Comparison of ENCODE assay signal across 11 cellular contexts in genomic region chr16:88697831-88698693, GRCh38. TPM values are rescaled to one million over a fixed set of nuclear protein-coding genes. Genes with fewer than 3 reads are reported as not detected.
DNase-seq lines count a peak whose midpoint lies in the region; ATAC-seq and TF ChIP-seq lines count a peak whose summit lies in the region.
"Had no signal": no experiment of that assay in that cellular context is flagged by ENCODE, and none has a peak within 500 bp of the region (broad histone marks: within the 10 kb centered on the region; RNA-seq: fewer than 3 reads in every experiment).

No MANE protein-coding gene starts in this region.

- TF ChIP-seq CTCF in gastrocnemius medialis (IDR thresholded peaks at IDR 0.05 in 4 of 5, conservative IDR thresholded peaks at IDR 0.05 in 1 of 5), result peak in 4 of 5 experiments; percentile 20 to 50 (median 33)

- intact Hi-C loops in activated naive CD4-positive, alpha-beta T cell treated with anti-CD3 and anti-CD28 coated beads for 36 hours (cut with micrococcal nuclease), result no loop called here
- intact Hi-C loops in gastrocnemius medialis (cut with DNase I; ENCODE audit: low total_unique reads), result no loop called here

- TF ChIP-seq EP300 in Ishikawa (IDR thresholded peaks at IDR 0.05; ENCODE audit: borderline replicate concordance), result no peak

- H3K9me3 ChIP-seq in effector memory CD4-positive, alpha-beta T cell (ENCODE audit: control insufficient read depth, low read length), result no peaks in the 10 kb centered on the region
- no peaks in the 10 kb centered on the region for H3K9me3 ChIP-seq in gastrocnemius medialis
- H3K9me3 ChIP-seq: ascending aorta had no signal

- peak overlapping the region; percentile 30 for H3K27ac ChIP-seq in effector memory CD4-positive, alpha-beta T cell (ENCODE audit: insufficient read depth, low read length, poor library complexity, severe bottlenecking)
- no peak overlapping the region for H3K27ac ChIP-seq in gastrocnemius medialis
- H3K27ac ChIP-seq: ascending aorta had no signal

- H3K4me3 Mint-ChIP-seq in activated naive CD4-positive, alpha-beta T cell treated with anti-CD3 and anti-CD28 coated beads for 36 hours, result no peak overlapping the region

- ATAC-seq in gastrocnemius medialis, result no peak

- H3K27ac Mint-ChIP-seq in activated naive CD4-positive, alpha-beta T cell treated with anti-CD3 and anti-CD28 coated beads for 36 hours, result no peak overlapping the region

- peak; percentile 48 for DNase-seq in activated naive CD4-positive, alpha-beta T cell treated with anti-CD3 and anti-CD28 coated beads for 36 hours
- no peak for DNase-seq in activated naive CD4-positive, alpha-beta T cell treated with anti-CD3 and anti-CD28 coated beads, Interleukin-2, amount 50 U/mL, for 16 hours
- no peak for DNase-seq in effector memory CD4-positive, alpha-beta T cell
- DNase-seq in gastrocnemius medialis, result no peak
- DNase-seq in NCI-H2029 treated with DMSO at 0.1 percent for 48 hours (lab: John Stamatoyannopoulos, UW), result no peak
- no peak for DNase-seq in NCI-H187 treated with DMSO at 0.1 percent for 48 hours (lab: John Stamatoyannopoulos, UW)
- DNase-seq in H4 (ENCODE audit: low spot score), result no peak
- DNase-seq: COR-L47, NCI-H187 had no signal

- TF ChIP-seq POLR2A in gastrocnemius medialis (IDR thresholded peaks at IDR 0.05), result no peak

- H3K27me3 Mint-ChIP-seq in activated naive CD4-positive, alpha-beta T cell treated with anti-CD3 and anti-CD28 coated beads for 36 hours (ENCODE audit: low read depth), result no peaks in the 10 kb centered on the region

- H3K27me3 ChIP-seq in effector memory CD4-positive, alpha-beta T cell (replicated peaks; ENCODE audit: control insufficient read depth, insufficient read depth, low read length, poor library complexity, severe bottlenecking), result no peaks in the 10 kb centered on the region
- no peaks in the 10 kb centered on the region for H3K27me3 ChIP-seq in gastrocnemius medialis
- H3K27me3 ChIP-seq: ascending aorta had no signal

- no peak overlapping the region for H3K4me3 ChIP-seq in effector memory CD4-positive, alpha-beta T cell (ENCODE audit: insufficient read depth, low read depth, low read length, poor library complexity, severe bottlenecking)
- no peak overlapping the region for H3K4me3 ChIP-seq in gastrocnemius medialis
- H3K4me3 ChIP-seq: ascending aorta had no signal

- TF ChIP-seq RAD21 in Ishikawa (IDR thresholded peaks at IDR 0.05; ENCODE audit: low read depth), result peak; percentile 36; the same call in 1 of the 2 replicates

- H3K4me1 Mint-ChIP-seq in activated naive CD4-positive, alpha-beta T cell treated with anti-CD3 and anti-CD28 coated beads for 36 hours (ENCODE audit: low read depth), result peaks cover 51% of the 10 kb centered on the region

- H3K4me1 ChIP-seq in effector memory CD4-positive, alpha-beta T cell (ENCODE audit: control insufficient read depth, insufficient read depth, low read length, poor library complexity, severe bottlenecking), result peaks cover 75% of the 10 kb centered on the region
- H3K4me1 ChIP-seq in gastrocnemius medialis, result peaks cover 12 to 14% of the 10 kb centered on the region in 2 donors

- CTCF ChIA-PET in activated naive CD4-positive, alpha-beta T cell treated with anti-CD3 and anti-CD28 coated beads for 36 hours (lab: Charles Lee), result interaction anchor here (0.6 to 1.8 kb wide), 2 partner anchors 11 to 812 kb away, joined by 3 to 6 read pairs; partner anchors contain the start of gene SNAI3

- peaks cover 20% of the 10 kb centered on the region for H3K36me3 Mint-ChIP-seq in activated naive CD4-positive, alpha-beta T cell treated with anti-CD3 and anti-CD28 coated beads for 36 hours (ENCODE audit: low read depth)

- in situ Hi-C loops in gastrocnemius medialis (cut with MboI; ENCODE audit: low sequenced_read_pairs in 4 of 4), result no loop called here

- peaks cover 51% of the 10 kb centered on the region for H3K36me3 ChIP-seq in effector memory CD4-positive, alpha-beta T cell (ENCODE audit: control insufficient read depth, insufficient read depth, low read length)
- peaks cover 0 to 32% of the 10 kb centered on the region in 2 donors for H3K36me3 ChIP-seq in gastrocnemius medialis

- no peaks in the 10 kb centered on the region for H3K9me3 Mint-ChIP-seq in activated naive CD4-positive, alpha-beta T cell treated with anti-CD3 and anti-CD28 coated beads for 36 hours

TF ChIP-seq in Ishikawa, 13 proteins besides CTCF, POLR2A, EP300 and RAD21:
- no peak for TF ChIP-seq REST (IDR thresholded peaks at IDR 0.05; ENCODE audit: low read depth)
- no peak for TF ChIP-seq CEBPB (IDR thresholded peaks at IDR 0.05)
- TF ChIP-seq YY1 (IDR thresholded peaks at IDR 0.05; ENCODE audit: low read depth), result no peak
- TF ChIP-seq ZBTB7A (IDR thresholded peaks at IDR 0.05; ENCODE audit: low read depth), result no peak
- TF ChIP-seq NFIC (IDR thresholded peaks at IDR 0.05), result no peak
- no peak for TF ChIP-seq TCF12 (IDR thresholded peaks at IDR 0.05; ENCODE audit: low read depth)
- TF ChIP-seq USF1 (IDR thresholded peaks at IDR 0.05), result no peak
- no peak for TF ChIP-seq MAX (IDR thresholded peaks at IDR 0.05)

RNA-seq across cellular contexts. Expression of gene RNF166, which starts 8.1 kb away (rescaled TPM):
- 10 to 100 TPM; 33.6 to 35.3 TPM for total RNA-seq in activated naive CD4-positive, alpha-beta T cell treated with anti-CD3 and anti-CD28 coated beads for 36 hours
- total RNA-seq in gastrocnemius medialis, result 10 to 100 TPM; 22.9 to 32.5 (median 26.1) TPM
- total RNA-seq in H4 (2014; rRNA removed; shearing (Covaris generic)), result 16.0 and 30.4 TPM in 2 replicates

RNA-seq across cellular contexts. Expression of gene CTU2, which starts 8.2 kb away (rescaled TPM):
- 10 to 100 TPM; 46.1 to 48.1 TPM for total RNA-seq in activated naive CD4-positive, alpha-beta T cell treated with anti-CD3 and anti-CD28 coated beads for 36 hours
- total RNA-seq in gastrocnemius medialis, result 10 to 100 TPM; 11.1 to 17.7 (median 14.1) TPM
- 12.2 and 12.6 TPM in 2 replicates for total RNA-seq in H4 (2014; rRNA removed; shearing (Covaris generic))

RNA-seq across cellular contexts. Expression of gene SNAI3, which starts 11.8 kb away (rescaled TPM):
- total RNA-seq in activated naive CD4-positive, alpha-beta T cell treated with anti-CD3 and anti-CD28 coated beads for 36 hours, result 1 to 10 TPM; 2.9 to 3.0 TPM
- 1 to 10 TPM; 1.2 to 2.2 (median 1.6) TPM for total RNA-seq in gastrocnemius medialis
- 0.27 and 0.62 TPM in 2 replicates for total RNA-seq in H4 (2014; rRNA removed; shearing (Covaris generic))
- total RNA-seq: ascending aorta had no signal

RNA-seq across cellular contexts. Expression of gene MVD, which starts 35.2 kb away (rescaled TPM):
- 10 to 100 TPM; 90.5 to 96.8 TPM for total RNA-seq in activated naive CD4-positive, alpha-beta T cell treated with anti-CD3 and anti-CD28 coated beads for 36 hours
- total RNA-seq in gastrocnemius medialis, result 10 to 100 TPM in 3 of 4 donors, 1 to 10 TPM in 1; 9.0 to 16.3 (median 13.4) TPM
- 28.1 and 41.5 TPM in 2 replicates for total RNA-seq in H4 (2014; rRNA removed; shearing (Covaris generic))

RNA-seq across cellular contexts. Expression of gene CYBA, which starts 47.2 kb away (rescaled TPM):
- total RNA-seq in activated naive CD4-positive, alpha-beta T cell treated with anti-CD3 and anti-CD28 coated beads for 36 hours, result 100 to 1,000 TPM; 167 to 180 TPM
- 10 to 100 TPM in 3 of 4 donors, 1 to 10 TPM in 1; 5.1 to 33.2 (median 28.7) TPM for total RNA-seq in gastrocnemius medialis
- not detected in 2 replicates for total RNA-seq in H4 (2014; rRNA removed; shearing (Covaris generic))
